In genomic region chr1:77222496-77222895, GRCh38 we compare ENCODE assay signal across 16 cellular contexts. TPM values are rescaled to one million over a fixed set of nuclear protein-coding genes. Genes with fewer than 3 reads are reported as not detected.
DNase-seq lines count a peak whose midpoint lies in the region; ATAC-seq and TF ChIP-seq lines count a peak whose summit lies in the region.
"Had no signal": no experiment of that assay in that cellular context is flagged by ENCODE, and none has a peak within 500 bp of the region (broad histone marks: within the 10 kb centered on the region; RNA-seq: fewer than 3 reads in every experiment).

No MANE protein-coding gene starts in this region.

- H3K27ac Mint-ChIP-seq in neural crest cell (ENCODE audit: unreplicated experiment), result no peak overlapping the region
- H3K27ac Mint-ChIP-seq in CD8-positive, alpha-beta T cell, result no peak overlapping the region
- no peak overlapping the region for H3K27ac Mint-ChIP-seq in T-helper 2 cell treated with Interferon-gamma antibody and Interleukin-4, amounts not matched to agents 5 μg/mL and 100 μg/mL, for 36 hours
- H3K27ac Mint-ChIP-seq: B cell had no signal

- H3K27ac ChIP-seq in CD8-positive, alpha-beta T cell (ENCODE audit: low read depth, low read length), result no peak overlapping the region
- H3K27ac ChIP-seq: BLaER1 treated with 17β-estradiol and CSF1 and Interleukin-3, amounts not matched to agents 10 nM and 100 nM; GM23248 had no signal

- CTCF ChIA-PET in CD8-positive, alpha-beta T cell (lab: Charles Lee), result no interaction called here

- in situ Hi-C loops in ACHN (cut with HindIII; ENCODE audit: low pct_ligation_motif_present, low pct_unique_long_range_greater_than_20kb, low sequenced_read_pairs), result no loop called here

- H3K4me3 ChIP-seq in NT2/D1 (ENCODE audit: insufficient read length, low read depth), result no peak overlapping the region
- H3K4me3 ChIP-seq in CD8-positive, alpha-beta T cell (ENCODE audit: low read depth, low read length), result no peak overlapping the region
- H3K4me3 ChIP-seq: BLaER1 treated with 17β-estradiol and CSF1 and Interleukin-3, amounts not matched to agents 10 nM and 100 nM; GM23248; HAP-1 had no signal

- ATAC-seq in CD8-positive, alpha-beta T cell, result no peak

- H3K36me3 Mint-ChIP-seq in neural crest cell (ENCODE audit: low read depth), result peaks cover 15% of the 10 kb centered on the region
- peaks cover 36% of the 10 kb centered on the region for H3K36me3 Mint-ChIP-seq in CD8-positive, alpha-beta T cell
- peaks cover 17% of the 10 kb centered on the region for H3K36me3 Mint-ChIP-seq in T-helper 2 cell treated with Interferon-gamma antibody and Interleukin-4, amounts not matched to agents 5 μg/mL and 100 μg/mL, for 36 hours (ENCODE audit: low read depth)

- H3K9ac ChIP-seq in NT2/D1 (ENCODE audit: insufficient read length, low read depth), result no peak overlapping the region
- H3K9ac ChIP-seq: BLaER1 treated with 17β-estradiol and CSF1 and Interleukin-3, amounts not matched to agents 10 nM and 100 nM; GM23248 had no signal

- no peaks in the 10 kb centered on the region for H3K27me3 ChIP-seq in NT2/D1 (ENCODE audit: insufficient read depth, insufficient read length)
- no peaks in the 10 kb centered on the region for H3K27me3 ChIP-seq in CD8-positive, alpha-beta T cell (ENCODE audit: insufficient read depth, low read length)
- H3K27me3 ChIP-seq: BLaER1 treated with 17β-estradiol and CSF1 and Interleukin-3, amounts not matched to agents 10 nM and 100 nM had no signal

- H3K9me3 ChIP-seq in NT2/D1 (ENCODE audit: insufficient read depth, low read length), result peaks cover 37% of the 10 kb centered on the region
- H3K9me3 ChIP-seq in CD8-positive, alpha-beta T cell (ENCODE audit: low read length), result no peaks in the 10 kb centered on the region
- H3K9me3 ChIP-seq: Caco-2, HAP-1 had no signal

- no peak for TF ChIP-seq CTCF in neural crest cell (conservative IDR thresholded peaks at IDR 0.05)
- no peak for TF ChIP-seq CTCF in CD8-positive, alpha-beta T cell (IDR thresholded peaks at IDR 0.05)

- no peaks in the 10 kb centered on the region for H3K9me3 Mint-ChIP-seq in neural crest cell
- H3K9me3 Mint-ChIP-seq in CD8-positive, alpha-beta T cell, result peaks cover 2% of the 10 kb centered on the region
- no peaks in the 10 kb centered on the region for H3K9me3 Mint-ChIP-seq in T-helper 2 cell treated with Interferon-gamma antibody and Interleukin-4, amounts not matched to agents 5 μg/mL and 100 μg/mL, for 36 hours

- peak; percentile 21 for DNase-seq in ELF-1 (ENCODE audit: low read depth, low spot score)
- DNase-seq in NT2/D1 (ENCODE audit: low read depth, low spot score), result peak; percentile 64
- peak; percentile 20 for DNase-seq in iPS DF 19.7 (ENCODE audit: low read depth, low spot score)
- DNase-seq in neural crest cell (ENCODE audit: low read depth, low spot score), result no peak
- no peak for DNase-seq in CD8-positive, alpha-beta T cell
- DNase-seq in ACHN, result no peak
- no peak for DNase-seq in T-helper 2 cell treated with Interferon-gamma antibody and Interleukin-4, amounts not matched to agents 5 μg/mL and 100 μg/mL, for 36 hours (ENCODE audit: low spot score)
- DNase-seq: 8988T, Caco-2, GDM1, GM23248, KG1 had no signal

- no peaks in the 10 kb centered on the region for H3K27me3 Mint-ChIP-seq in neural crest cell (ENCODE audit: low read depth)
- H3K27me3 Mint-ChIP-seq in CD8-positive, alpha-beta T cell (ENCODE audit: low read depth), result no peaks in the 10 kb centered on the region
- no peaks in the 10 kb centered on the region for H3K27me3 Mint-ChIP-seq in T-helper 2 cell treated with Interferon-gamma antibody and Interleukin-4, amounts not matched to agents 5 μg/mL and 100 μg/mL, for 36 hours (ENCODE audit: low read depth)
- H3K27me3 Mint-ChIP-seq: B cell had no signal

- peaks cover 41% of the 10 kb centered on the region for H3K36me3 ChIP-seq in NT2/D1 (ENCODE audit: insufficient read depth, insufficient read length, low read length)
- no peaks in the 10 kb centered on the region for H3K36me3 ChIP-seq in CD8-positive, alpha-beta T cell (ENCODE audit: insufficient read depth, low read length)

- H3K4me3 Mint-ChIP-seq in neural crest cell, result peak overlapping the region; percentile 27
- H3K4me3 Mint-ChIP-seq in CD8-positive, alpha-beta T cell, result no peak overlapping the region
- no peak overlapping the region for H3K4me3 Mint-ChIP-seq in T-helper 2 cell treated with Interferon-gamma antibody and Interleukin-4, amounts not matched to agents 5 μg/mL and 100 μg/mL, for 36 hours
- H3K4me3 Mint-ChIP-seq: B cell had no signal

- intact Hi-C loops in CD8-positive, alpha-beta T cell (cut with DNase I, micrococcal nuclease), result loop anchor here in 1 of 2 experiments (10.0 kb wide), 2 partner anchors 1428 to 1498 kb away; partner anchors contain the start of genes ACADM and MSH4

- H3K4me1 Mint-ChIP-seq in neural crest cell, result peaks cover 28% of the 10 kb centered on the region
- peaks cover 30% of the 10 kb centered on the region for H3K4me1 Mint-ChIP-seq in CD8-positive, alpha-beta T cell (ENCODE audit: low read depth)
- peaks cover 15% of the 10 kb centered on the region for H3K4me1 Mint-ChIP-seq in T-helper 2 cell treated with Interferon-gamma antibody and Interleukin-4, amounts not matched to agents 5 μg/mL and 100 μg/mL, for 36 hours (ENCODE audit: low read depth)

- POLR2A ChIA-PET in CD8-positive, alpha-beta T cell (lab: Charles Lee), result no interaction called here

- H3K4me1 ChIP-seq in NT2/D1 (ENCODE audit: insufficient read depth, insufficient read length), result peaks cover 3% of the 10 kb centered on the region
- peaks cover 14% of the 10 kb centered on the region for H3K4me1 ChIP-seq in CD8-positive, alpha-beta T cell (ENCODE audit: insufficient read depth, low read length)
- H3K4me1 ChIP-seq: Caco-2 had no signal

RNA-seq across cellular contexts. Expression of gene PIGK, which starts 3.3 kb away (rescaled TPM):
- 18.4 and 21.7 TPM in 2 replicates for total RNA-seq in neural crest cell
- total RNA-seq in CD8-positive, alpha-beta T cell, result 1 to 10 TPM; 4.5 to 7.1 TPM

RNA-seq across cellular contexts. Expression of gene AK5, which starts 59.3 kb away (rescaled TPM):
- 1.1 and 1.7 TPM in 2 replicates for total RNA-seq in neural crest cell
- 10 to 100 TPM; 14.2 to 17.9 TPM for total RNA-seq in CD8-positive, alpha-beta T cell
- total RNA-seq: B cell, Caco-2, HT-29 had no signal

Comparison
In these comparisons a context has a peak if more than half of its experiments do, and no peak if none do; other contexts are left out.
1. DNase-seq: peak in ELF-1 (single experiment), NT2/D1 (single experiment) and iPS DF 19.7 (single experiment); none in neural crest cell (single experiment), CD8-positive, alpha-beta T cell (0 of 7), ACHN (single experiment) and T-helper 2 cell treated with Interferon-gamma antibody and Interleukin-4, amounts not matched to agents 5 μg/mL and 100 μg/mL, for 36 hours (single experiment).